ENCODE assay signal across 1 cellular context in the genomic region with DNA sequence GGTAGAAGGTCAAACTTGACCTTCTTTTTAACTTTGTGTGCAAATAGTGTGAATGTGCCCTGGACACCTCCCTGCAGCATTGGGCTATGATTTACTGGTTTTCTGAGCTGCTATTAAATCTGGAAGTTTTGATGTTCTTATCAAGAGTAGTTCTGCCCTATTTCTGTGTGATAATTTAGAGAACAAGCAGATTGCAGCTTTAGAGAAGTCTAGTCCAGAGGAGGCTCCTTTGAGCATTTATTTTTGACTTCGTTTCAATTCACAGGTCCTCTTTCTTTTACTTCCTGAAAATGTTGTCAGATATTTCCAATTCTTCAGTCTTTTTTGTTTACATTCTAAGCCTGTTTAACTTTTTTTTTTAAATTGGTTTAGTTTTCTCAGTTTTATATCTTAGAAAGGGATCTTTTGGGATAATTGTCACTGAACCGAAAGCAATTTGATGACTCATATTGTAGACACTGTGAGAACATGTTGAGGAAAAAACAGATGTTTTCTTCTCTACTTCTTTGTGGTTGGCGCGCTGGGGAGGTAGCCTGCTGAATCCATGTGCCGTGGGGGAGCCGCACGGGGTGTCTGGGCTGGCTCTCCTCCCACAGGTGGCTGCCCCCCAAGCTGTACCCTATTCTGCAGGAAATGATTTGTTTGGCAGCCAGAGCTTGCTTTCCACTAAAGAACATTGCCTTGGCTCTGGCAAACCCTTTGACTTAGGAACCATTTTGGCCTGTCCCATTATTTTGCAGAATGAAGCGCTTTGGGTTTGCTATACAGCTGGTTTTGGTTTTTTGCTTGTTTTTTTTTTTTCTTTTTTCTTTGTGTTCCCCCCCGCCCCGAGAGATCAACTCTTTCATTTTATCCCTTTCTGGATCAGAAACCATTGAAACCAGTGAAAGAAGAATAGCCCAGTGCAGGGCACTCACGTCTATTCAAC.
TF ChIP-seq lines count a peak whose summit lies in the region.

No MANE protein-coding gene starts in this region.

TF ChIP-seq in K562, 482 proteins besides CTCF, POLR2A, EP300 and RAD21 (continued from another document):
- TF ChIP-seq BACH1 (tag; IDR thresholded peaks at IDR 0.05) (no peak), CBX2 (IDR thresholded peaks at IDR 0.05; ENCODE audit: insufficient read depth, low read length, poor library complexity, severe bottlenecking) (no peak), DPF2 (IDR thresholded peaks at IDR 0.05) (peak; percentile 87), JUN (IDR thresholded peaks at IDR 0.05; ENCODE audit: borderline replicate concordance, low read depth, low read length) (peak; percentile 87), JUN (CRISPR knock-in tag; IDR thresholded peaks at IDR 0.05; ENCODE audit: borderline replicate concordance) (no peak), TCF7L2 (IDR thresholded peaks at IDR 0.05; ENCODE audit: low read depth, low read length) (no peak), EWSR1 (IDR thresholded peaks at IDR 0.05; ENCODE audit: borderline replicate concordance, low read depth, partially characterized antibody) (no peak), CBFA2T2 (conservative IDR thresholded peaks at IDR 0.05) (peak; percentile 54), FIP1L1 (IDR thresholded peaks at IDR 0.05; ENCODE audit: low read depth, low read length, poor library complexity, severe bottlenecking) (no peak), PYGO2 (tag; IDR thresholded peaks at IDR 0.05) (no peak), HCFC1 (IDR thresholded peaks at IDR 0.05; ENCODE audit: low read depth, low read length) (no peak), MAZ (CRISPR knock-in tag; conservative IDR thresholded peaks at IDR 0.05 in 1 of 2, IDR thresholded peaks at IDR 0.05 in 1 of 2) (0 out of 4 replicates have a peak, but pooled peaks of 1 of the 2 experiments have one; percentile 33), ZNF695 (CRISPR knock-in tag; IDR thresholded peaks at IDR 0.05) (no peak), COPS2 (conservative IDR thresholded peaks at IDR 0.05) (no peak), ZNF583 (CRISPR knock-in tag; IDR thresholded peaks at IDR 0.05) (no peak), SMAD4 (CRISPR knock-in tag; conservative IDR thresholded peaks at IDR 0.05) (peak; percentile 53), PHF8 (IDR thresholded peaks at IDR 0.05; ENCODE audit: borderline replicate concordance, low read length) (no peak)
- TF ChIP-seq, protein P1, sequence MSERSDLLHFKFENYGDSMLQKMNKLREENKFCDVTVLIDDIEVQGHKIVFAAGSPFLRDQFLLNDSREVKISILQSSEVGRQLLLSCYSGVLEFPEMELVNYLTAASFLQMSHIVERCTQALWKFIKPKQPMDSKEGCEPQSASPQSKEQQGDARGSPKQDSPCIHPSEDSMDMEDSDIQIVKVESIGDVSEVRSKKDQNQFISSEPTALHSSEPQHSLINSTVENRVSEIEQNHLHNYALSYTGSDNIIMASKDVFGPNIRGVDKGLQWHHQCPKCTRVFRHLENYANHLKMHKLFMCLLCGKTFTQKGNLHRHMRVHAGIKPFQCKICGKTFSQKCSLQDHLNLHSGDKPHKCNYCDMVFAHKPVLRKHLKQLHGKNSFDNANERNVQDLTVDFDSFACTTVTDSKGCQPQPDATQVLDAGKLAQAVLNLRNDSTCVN (CRISPR knock-in tag; IDR thresholded peaks at IDR 0.05), result no peak
- TF ChIP-seq, protein P2, sequence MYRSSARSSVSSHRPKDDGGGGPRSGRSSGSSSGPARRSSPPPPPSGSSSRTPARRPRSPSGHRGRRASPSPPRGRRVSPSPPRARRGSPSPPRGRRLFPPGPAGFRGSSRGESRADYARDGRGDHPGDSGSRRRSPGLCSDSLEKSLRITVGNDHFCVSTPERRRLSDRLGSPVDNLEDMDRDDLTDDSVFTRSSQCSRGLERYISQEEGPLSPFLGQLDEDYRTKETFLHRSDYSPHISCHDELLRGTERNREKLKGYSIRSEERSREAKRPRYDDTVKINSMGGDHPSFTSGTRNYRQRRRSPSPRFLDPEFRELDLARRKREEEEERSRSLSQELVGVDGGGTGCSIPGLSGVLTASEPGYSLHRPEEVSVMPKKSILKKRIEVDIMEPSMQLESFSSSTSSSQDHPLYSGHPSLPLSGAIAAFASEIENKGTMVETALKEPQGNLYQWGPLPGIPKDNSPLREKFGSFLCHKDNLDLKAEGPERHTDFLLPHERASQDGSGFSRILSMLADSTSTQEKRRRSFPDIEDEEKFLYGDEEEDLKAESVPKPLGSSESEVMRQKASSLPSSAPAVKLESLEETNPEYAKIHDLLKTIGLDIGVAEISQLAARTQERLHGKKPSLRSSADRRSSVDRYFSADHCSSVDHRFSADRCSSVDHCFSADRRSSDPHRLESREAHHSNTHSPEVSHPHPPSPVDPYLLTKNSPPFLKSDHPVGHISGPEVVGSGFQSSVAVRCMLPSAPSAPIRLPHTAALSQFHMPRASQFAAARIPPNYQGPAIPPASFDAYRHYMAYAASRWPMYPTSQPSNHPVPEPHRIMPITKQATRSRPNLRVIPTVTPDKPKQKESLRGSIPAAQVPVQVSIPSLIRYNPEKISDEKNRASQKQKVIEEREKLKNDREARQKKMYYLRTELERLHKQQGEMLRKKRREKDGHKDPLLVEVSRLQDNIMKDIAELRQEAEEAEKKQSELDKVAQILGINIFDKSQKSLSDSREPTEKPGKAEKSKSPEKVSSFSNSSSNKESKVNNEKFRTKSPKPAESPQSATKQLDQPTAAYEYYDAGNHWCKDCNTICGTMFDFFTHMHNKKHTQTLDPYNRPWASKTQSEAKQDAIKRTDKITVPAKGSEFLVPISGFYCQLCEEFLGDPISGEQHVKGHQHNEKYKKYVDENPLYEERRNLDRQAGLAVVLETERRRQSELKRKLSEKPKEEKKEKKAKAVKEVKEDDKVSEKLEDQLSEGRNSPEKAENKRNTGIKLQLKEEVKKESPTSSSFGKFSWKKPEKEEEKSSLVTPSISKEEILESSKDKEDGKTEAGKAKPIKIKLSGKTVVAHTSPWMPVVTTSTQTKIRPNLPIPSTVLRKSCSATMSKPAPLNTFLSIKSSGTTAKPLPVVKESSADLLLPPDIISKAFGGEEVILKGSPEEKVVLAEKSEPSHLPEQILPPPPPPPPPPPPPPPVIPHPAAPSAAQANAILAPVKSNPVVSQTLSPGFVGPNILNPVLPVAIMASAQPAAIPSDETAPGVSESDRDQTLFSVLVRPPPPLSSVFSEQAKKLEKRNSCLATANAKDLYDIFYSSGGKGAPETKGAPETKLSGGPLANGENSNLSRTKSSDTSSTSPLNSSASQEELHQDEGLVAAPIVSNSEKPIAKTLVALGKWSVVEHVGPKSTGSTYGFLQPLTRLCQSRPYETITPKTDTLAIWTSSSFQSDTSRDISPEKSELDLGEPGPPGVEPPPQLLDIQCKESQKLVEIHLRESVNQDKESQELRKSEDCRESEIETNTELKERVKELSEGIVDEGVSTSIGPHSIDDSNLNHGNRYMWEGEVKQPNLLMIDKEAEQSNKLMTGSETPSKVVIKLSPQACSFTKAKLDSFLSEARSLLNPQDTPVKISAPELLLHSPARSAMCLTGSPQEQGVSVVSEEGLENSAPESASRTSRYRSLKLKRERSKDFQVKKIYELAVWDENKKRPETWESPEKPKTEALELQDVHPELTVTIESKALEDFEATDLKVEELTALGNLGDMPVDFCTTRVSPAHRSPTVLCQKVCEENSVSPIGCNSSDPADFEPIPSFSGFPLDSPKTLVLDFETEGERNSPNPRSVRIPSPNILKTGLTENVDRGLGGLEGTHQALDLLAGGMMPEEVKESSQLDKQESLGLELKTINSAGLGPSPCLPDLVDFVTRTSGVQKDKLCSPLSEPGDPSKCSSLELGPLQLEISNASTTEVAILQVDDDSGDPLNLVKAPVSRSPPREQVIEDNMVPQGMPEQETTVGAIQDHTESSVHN (IDR thresholded peaks at IDR 0.05; ENCODE audit: borderline replicate concordance in 1 of 2, low read depth in 1 of 2), result peak in 1 of 2 experiments; percentile 84; a peak in 2 of 4 replicates
